In genomic region chr6:48754631-48755030, GRCh38 we compare ENCODE assay signal across 28 cellular contexts.
"Had no signal": no experiment of that assay in that cellular context is flagged by ENCODE, and none has a peak within 500 bp of the region (broad histone marks: within the 10 kb centered on the region; RNA-seq: fewer than 3 reads in every experiment).

No MANE protein-coding gene starts in this region.

- H3K27me3 Mint-ChIP-seq: activated CD4-positive, alpha-beta T cell treated with anti-CD3 and anti-CD28 coated beads, Interleukin-2, amount 10 ng/mL, durations not matched to agents 24 days and 14 days; activated CD8-positive, alpha-beta T cell treated with anti-CD3 and anti-CD28 coated beads for 36 hours; activated naive CD8-positive, alpha-beta T cell treated with anti-CD3 and anti-CD28 coated beads for 36 hours; activated T-helper 17 cell treated with anti-CD3 and anti-CD28 coated beads, Interleukin-2, amount 50 U/mL, for 72 hours had no signal

- H3K36me3 ChIP-seq: breast epithelium, SJCRH30 had no signal

- H3K9me3 ChIP-seq: body of pancreas, breast epithelium, SJCRH30 had no signal

- H2AFZ ChIP-seq: PC-9 had no signal

- H3K4me2 ChIP-seq: PC-9 had no signal

- H3K4me3 Mint-ChIP-seq: activated CD4-positive, alpha-beta T cell treated with anti-CD3 and anti-CD28 coated beads, Interleukin-2, amount 10 ng/mL, durations not matched to agents 24 days and 14 days; activated CD8-positive, alpha-beta T cell treated with anti-CD3 and anti-CD28 coated beads for 36 hours; activated naive CD8-positive, alpha-beta T cell treated with anti-CD3 and anti-CD28 coated beads for 36 hours; activated T-cell treated with anti-CD3 and anti-CD28 coated beads, Interleukin-2, amount 50 U/mL, for 72 hours; activated T-helper 17 cell treated with anti-CD3 and anti-CD28 coated beads, Interleukin-2, amount 50 U/mL, for 72 hours had no signal

- ATAC-seq: activated CD8-positive, alpha-beta T cell treated with anti-CD3 and anti-CD28 coated beads for 36 hours; activated T-cell treated with anti-CD3 and anti-CD28 coated beads, Interleukin-2, amount 50 U/mL, for 72 hours; activated T-helper 17 cell treated with anti-CD3 and anti-CD28 coated beads, Interleukin-2, amount 50 U/mL, for 72 hours; body of pancreas; K562 had no signal

- DNase-seq: activated CD4-positive, alpha-beta T cell treated with anti-CD3 and anti-CD28 coated beads, Interleukin-2, amount 10 ng/mL, durations not matched to agents 24 days and 14 days; activated CD4-positive, alpha-beta T cell treated with anti-CD3 and anti-CD28 coated beads, Interleukin-2, amount 50 U/mL, for 4 hours; activated CD8-positive, alpha-beta T cell treated with anti-CD3 and anti-CD28 coated beads for 36 hours; activated effector memory CD4-positive, alpha-beta T cell treated with anti-CD3 and anti-CD28 coated beads, Interleukin-2, amount 50 U/mL, for 16 hours; activated naive CD4-positive, alpha-beta T cell; activated naive CD4-positive, alpha-beta T cell treated with anti-CD3 and anti-CD28 coated beads, Interleukin-2, amount 50 U/mL, for 16 hours; activated naive CD8-positive, alpha-beta T cell treated with anti-CD3 and anti-CD28 coated beads for 36 hours; activated T-cell treated with anti-CD3 and anti-CD28 coated beads, Interleukin-2, amount 50 U/mL, for 1 hour; activated T-cell treated with anti-CD3 and anti-CD28 coated beads, Interleukin-2, amount 50 U/mL, for 72 hours; amygdala; body of pancreas; NCI-H1048; NCI-H1436 treated with DMSO at 0.1 percent for 48 hours; NCI-H1694 treated with DMSO at 0.1 percent for 48 hours; NCI-H2029; NCI-H2171; NCI-H2227 treated with DMSO at 0.1 percent for 48 hours; NCI-H510A treated with DMSO at 0.1 percent for 48 hours; NCI-H69; NK-92 treated with Interleukin-12 subunit alpha and Interleukin-12 subunit beta, amount 100 ng/mL, for 24 hours; PC-9; Right ventricle myocardium superior; SJCRH30; T1000 had no signal

- H3K27ac ChIP-seq: body of pancreas, breast epithelium, PC-9, SJCRH30, SK-N-MC had no signal

- H3K36me3 Mint-ChIP-seq: activated naive CD8-positive, alpha-beta T cell treated with anti-CD3 and anti-CD28 coated beads for 36 hours had no signal

- H3K27me3 ChIP-seq: body of pancreas, breast epithelium, SJCRH30 had no signal

- H3K4me3 ChIP-seq: body of pancreas, breast epithelium, K562, PC-9, SJCRH30, SK-N-MC had no signal

- H3K27ac Mint-ChIP-seq: activated CD4-positive, alpha-beta T cell treated with anti-CD3 and anti-CD28 coated beads, Interleukin-2, amount 10 ng/mL, durations not matched to agents 24 days and 14 days; activated CD8-positive, alpha-beta T cell treated with anti-CD3 and anti-CD28 coated beads for 36 hours; activated naive CD8-positive, alpha-beta T cell treated with anti-CD3 and anti-CD28 coated beads for 36 hours; activated T-cell treated with anti-CD3 and anti-CD28 coated beads, Interleukin-2, amount 50 U/mL, for 72 hours; activated T-helper 17 cell treated with anti-CD3 and anti-CD28 coated beads, Interleukin-2, amount 50 U/mL, for 72 hours had no signal

- H3K4me1 ChIP-seq: body of pancreas, breast epithelium, SJCRH30 had no signal

- H3K4me1 Mint-ChIP-seq: activated CD4-positive, alpha-beta T cell treated with anti-CD3 and anti-CD28 coated beads, Interleukin-2, amount 10 ng/mL, durations not matched to agents 24 days and 14 days; activated naive CD8-positive, alpha-beta T cell treated with anti-CD3 and anti-CD28 coated beads for 36 hours; activated T-helper 17 cell treated with anti-CD3 and anti-CD28 coated beads, Interleukin-2, amount 50 U/mL, for 72 hours had no signal

- H3K9me3 Mint-ChIP-seq: activated naive CD8-positive, alpha-beta T cell treated with anti-CD3 and anti-CD28 coated beads for 36 hours had no signal
